In genomic region chr14:106694638-106695393, GRCh38 we compare ENCODE assay signal across 8 cellular contexts.
A peak's percentile ranks its signal among the peaks of the same experiment; 100 is the strongest.
DNase-seq lines count a peak whose midpoint lies in the region; ATAC-seq and TF ChIP-seq lines count a peak whose summit lies in the region.

No MANE protein-coding gene starts in this region.

- ATAC-seq in GM21825 (IDR thresholded peaks at IDR 0.05; ENCODE audit: unreplicated experiment), result peak; percentile 59

- peaks cover 0 to 3% (median 0%) of the 10 kb centered on the region in 3 donors for H3K27me3 Mint-ChIP-seq in CD14-positive monocyte (ENCODE audit: low read depth in 3 of 3)
- no peaks in the 10 kb centered on the region for H3K27me3 Mint-ChIP-seq in activated naive CD8-positive, alpha-beta T cell

- peaks cover 0 to 14% (median 6%) of the 10 kb centered on the region in 7 donors for H3K9me3 Mint-ChIP-seq in CD14-positive monocyte
- no peaks in the 10 kb centered on the region for H3K9me3 Mint-ChIP-seq in activated naive CD8-positive, alpha-beta T cell (ENCODE audit: low read depth)

- TF ChIP-seq CTCF in CD14-positive monocyte (IDR thresholded peaks at IDR 0.05), result peak; percentile 68

- no peaks in the 10 kb centered on the region for H3K36me3 Mint-ChIP-seq in CD14-positive monocyte
- no peaks in the 10 kb centered on the region for H3K36me3 Mint-ChIP-seq in activated naive CD8-positive, alpha-beta T cell

- peak; percentile 49 for DNase-seq in CD14-positive monocyte (ENCODE audit: low spot score)
- DNase-seq in SW480 (ENCODE audit: low spot score), result peak; percentile 67
- peak; percentile 23 for DNase-seq in stimulated activated CD8-positive, alpha-beta memory T cell treated with anti-CD3 and anti-CD28 coated beads, Interleukin-12 subunit alpha, Interleukin-12 subunit beta, amount 100 ng/mL, for 4 hours (ENCODE audit: low read depth)
- DNase-seq in midbrain (lab: John Stamatoyannopoulos, UW), result no peak
- no peak for DNase-seq in cerebellum (ENCODE audit: low spot score)
- no peak for DNase-seq in inferior parietal cortex (ENCODE audit: extremely low spot score)

- peaks cover 9% of the 10 kb centered on the region for H3K4me1 Mint-ChIP-seq in CD14-positive monocyte
- peaks cover 24% of the 10 kb centered on the region for H3K4me1 Mint-ChIP-seq in activated naive CD8-positive, alpha-beta T cell (ENCODE audit: low read depth)

- H3K27ac Mint-ChIP-seq in CD14-positive monocyte, result peak overlapping the region in 1 of 7 donors; percentile 54
- H3K27ac Mint-ChIP-seq in activated naive CD8-positive, alpha-beta T cell, result peak overlapping the region; percentile 10

- H3K4me3 Mint-ChIP-seq in CD14-positive monocyte, result peak overlapping the region in 1 of 2 donors; percentile 76
- H3K4me3 Mint-ChIP-seq in activated naive CD8-positive, alpha-beta T cell, result peak overlapping the region; percentile 35

- intact Hi-C loops in CD14-positive monocyte (cut with micrococcal nuclease), result no loop called here

Comparison
In these comparisons a context has a peak if more than half of its experiments do, and no peak if none do; other contexts are left out.
1. DNase-seq: peak in CD14-positive monocyte (single experiment), SW480 (single experiment) and stimulated activated CD8-positive, alpha-beta memory T cell treated with anti-CD3 and anti-CD28 coated beads, Interleukin-12 subunit alpha, Interleukin-12 subunit beta, amount 100 ng/mL, for 4 hours (single experiment); none in midbrain (single experiment), cerebellum (single experiment) and inferior parietal cortex (single experiment).